25 cellular contexts compared by ENCODE assay signal in the genomic region with DNA sequence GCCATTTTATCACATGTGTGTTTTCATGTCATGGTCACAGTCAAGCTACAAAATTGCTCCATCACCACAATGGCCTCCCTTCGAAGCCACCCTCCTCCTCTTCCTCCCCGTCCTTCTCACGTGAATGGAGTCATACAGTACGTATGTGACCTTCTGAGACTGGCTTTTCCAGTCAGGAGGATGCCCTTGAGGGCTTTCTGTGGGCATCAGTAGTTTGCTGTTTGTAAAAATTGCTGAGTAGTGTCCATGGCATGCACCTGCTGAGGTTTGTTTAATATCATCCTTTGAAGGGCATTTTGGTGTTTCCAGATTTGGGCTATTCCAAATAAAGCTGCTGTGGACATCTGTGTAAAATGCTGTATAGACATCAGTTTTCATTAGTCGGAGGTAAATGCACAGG. TPM values are rescaled to one million over a fixed set of nuclear protein-coding genes. Genes with fewer than 3 reads are reported as not detected.
DNase-seq lines count a peak whose midpoint lies in the region; ATAC-seq, FAIRE-seq and TF ChIP-seq lines count a peak whose summit lies in the region.
"Had no signal": no experiment of that assay in that cellular context is flagged by ENCODE, and none has a peak within 500 bp of the region (broad histone marks: within the 10 kb centered on the region; RNA-seq: fewer than 3 reads in every experiment).

No MANE protein-coding gene starts in this region.

- H4K20me1 ChIP-seq in K562 (replicated peaks; ENCODE audit: control insufficient read depth, insufficient read depth, low read length), result no peaks in the 10 kb centered on the region
- H4K20me1 ChIP-seq: BLaER1 treated with 17β-estradiol and CSF1 and Interleukin-3, amounts not matched to agents 10 nM and 100 nM had no signal

- no peaks in the 10 kb centered on the region for H3K9me1 ChIP-seq in K562 (ENCODE audit: control insufficient read depth, insufficient read depth, low read length)

- in situ Hi-C loops in K562 (cut with MboI), result no loop called here

- ATAC-seq in K562, result no peak
- no peak for ATAC-seq in HG03025 (IDR thresholded peaks at IDR 0.05; ENCODE audit: low FRiP score, unreplicated experiment)
- ATAC-seq: A549, GM12878, HCT116 had no signal

- CTCF ChIA-PET in K562 (lab: Yijun Ruan, JAX; ENCODE audit: low intra/inter-chr PET ratio), result no interaction called here

- H2AFZ ChIP-seq in K562 (ENCODE audit: low read depth, low read length), result no peak overlapping the region
- H2AFZ ChIP-seq: GM23248 had no signal

- no peaks in the 10 kb centered on the region for H3K36me3 ChIP-seq in K562 (ENCODE audit: control insufficient read depth, insufficient read depth, low read length)
- H3K36me3 ChIP-seq: BE2C; BLaER1 treated with 17β-estradiol and CSF1 and Interleukin-3, amounts not matched to agents 10 nM and 100 nM had no signal

- no TSS peak for BruUV-seq in K562 (replicated peaks; lab: Mats Ljungman, UMichigan)

- TF ChIP-seq POLR2A in K562 (conservative IDR thresholded peaks at IDR 0.05), result no peak

- intact Hi-C loops in K562 (cut with micrococcal nuclease), result loop anchor here (10.0 kb wide), 1 partner anchor 228 kb away; no protein-coding TSS in a partner anchor

- POLR2A ChIA-PET in K562 (lab: Yijun Ruan, JAX), result interaction anchor here (0.5 to 1.0 kb wide), 3 partner anchors 15 to 172 kb away, joined by 3 read pairs; no protein-coding TSS in a partner anchor

- no peaks in the 10 kb centered on the region for H3K79me2 ChIP-seq in K562 (ENCODE audit: control insufficient read depth, insufficient read depth, low read length)

- no peaks in the 10 kb centered on the region for H3K9me3 ChIP-seq in K562 (replicated peaks; ENCODE audit: control insufficient read depth, insufficient read depth, low read depth, low read length)
- H3K9me3 ChIP-seq: A549; BE2C; BLaER1 treated with 17β-estradiol and CSF1 and Interleukin-3, amounts not matched to agents 10 nM and 100 nM had no signal

- no peak for TF ChIP-seq EP300 in K562 (IDR thresholded peaks at IDR 0.05; ENCODE audit: low read length)

- H3K9ac ChIP-seq in K562 (ENCODE audit: insufficient read depth in 1 of 2, low read depth in 2 of 2, low read length in 2 of 2), result no peak overlapping the region
- H3K9ac ChIP-seq: BLaER1 treated with 17β-estradiol and CSF1 and Interleukin-3, amounts not matched to agents 10 nM and 100 nM; GM23248 had no signal

- peaks cover 4 to 6% of the 10 kb centered on the region in 2 experiments; a peak in 4 of 5 replicates for H3K4me1 ChIP-seq in K562 (replicated peaks in 1 of 2; ENCODE audit: control insufficient read depth in 2 of 2, insufficient read depth in 2 of 2, low read length in 2 of 2)
- H3K4me1 ChIP-seq: BE2C had no signal

- no peak overlapping the region for H3K4me2 ChIP-seq in K562 (ENCODE audit: insufficient read depth, low read length)
- H3K4me2 ChIP-seq: A549; BLaER1 treated with 17β-estradiol and CSF1 and Interleukin-3, amounts not matched to agents 10 nM and 100 nM had no signal

- DNase-seq in ELR (ENCODE audit: low read depth), result peak; percentile 20
- DNase-seq in M059J (ENCODE audit: low read depth), result peak; percentile 39
- peak; percentile 25 for DNase-seq in RPMI7951 (ENCODE audit: low read depth)
- peak in 1 of 4 experiments; percentile 6 for DNase-seq in K562 (ENCODE audit: extremely low read depth in 1 of 4, low spot score in 3 of 4)
- no peak for DNase-seq in putamen (ENCODE audit: low spot score)
- DNase-seq in CD1c-positive myeloid dendritic cell (ENCODE audit: extremely low spot score), result no peak
- no peak for DNase-seq in activated gamma-delta T cell (lab: John Stamatoyannopoulos, UW)
- DNase-seq: 8988T; ACHN; AML-193; BE2C; Calu3; CD4-positive, alpha-beta memory T cell; COR-L47; DMS53; DMS79 treated with DMSO at 0.1 percent for 48 hours; GDM1; GM23248; H9 had no signal

- no peak for TF ChIP-seq RAD21 in K562 (CRISPR knock-in tag; conservative IDR thresholded peaks at IDR 0.05 in 1 of 2, IDR thresholded peaks at IDR 0.05 in 1 of 2)

- no peak overlapping the region for H3K27ac ChIP-seq in K562 (ENCODE audit: extremely low read depth, low read depth, low read length)
- H3K27ac ChIP-seq: A549; BLaER1 treated with 17β-estradiol and CSF1 and Interleukin-3, amounts not matched to agents 10 nM and 100 nM; GM23248 had no signal

- no peak for TF ChIP-seq CTCF in K562 (IDR thresholded peaks at IDR 0.05 in 2 of 3, conservative IDR thresholded peaks at IDR 0.05 in 1 of 3; ENCODE audit: insufficient read depth in 2 of 3, low read depth in 1 of 3, low read length in 3 of 3)

- WGBS in K562 (ENCODE audit: insufficient coverage, low coverage, missing lambda C conversion rate), result 8% methylated on average over 5 of the region's 5 CpGs

- no peak overlapping the region for H3K4me3 ChIP-seq in K562
- H3K4me3 ChIP-seq: A549; BLaER1 treated with 17β-estradiol and CSF1 and Interleukin-3, amounts not matched to agents 10 nM and 100 nM; GM12878; GM23248 had no signal

- H3K27me3 ChIP-seq in K562 (ENCODE audit: control insufficient read depth in 2 of 2, insufficient read depth in 2 of 2, low read length in 2 of 2), result peaks cover 8% of the 10 kb centered on the region in 2 experiments; a peak in 4 of 5 replicates
- H3K27me3 ChIP-seq: BLaER1 treated with 17β-estradiol and CSF1 and Interleukin-3, amounts not matched to agents 10 nM and 100 nM had no signal

- FAIRE-seq in K562 (lab: Jason Lieb, UNC), result no peak
- FAIRE-seq: A549, GM12878, GM19239 had no signal

TF ChIP-seq in K562, 482 proteins besides CTCF, POLR2A, EP300 and RAD21:
- no peak for TF ChIP-seq ZBTB43 (CRISPR knock-in tag; IDR thresholded peaks at IDR 0.05)
- 0 out of 2 replicates have a peak, but pooled peaks have one; percentile 44 for TF ChIP-seq ZNF316 (IDR thresholded peaks at IDR 0.05)

RNA-seq across cellular contexts. Expression of gene UBE3C, which starts 5.9 kb away (rescaled TPM):
- 47.1 and 72.7 TPM in 2 replicates for total RNA-seq in M059J (2014; rRNA removed; shearing (Covaris generic))
- total RNA-seq in RPMI7951 (2014; rRNA removed; shearing (Covaris generic)), result 73.1 and 78.4 TPM in 2 replicates
- 288 and 606 TPM in 2 replicates for total RNA-seq in K562 (2011; cell fraction: chromatin; rRNA removed; ENCODE audit: low replicate concordance)
- 128 and 147 TPM in 2 replicates for total RNA-seq in K562 (2011; cell fraction: nucleolus; rRNA removed)
- total RNA-seq in K562 (2011; cell fraction: nucleoplasm; rRNA removed), result 296 and 333 TPM in 2 replicates
- total RNA-seq in K562 (2014; rRNA removed) (75.4 and 80.9 TPM in 2 replicates), K562 (2014; rRNA removed; fragmentation: Illumina TruSeq; extraction: Trizol) (91.7 and 99.0 TPM in 2 replicates), K562 (2015; rRNA removed; fragmentation: Illumina TruSeq; extraction: Trizol) (75.4 and 84.7 TPM in 2 replicates), K562 (2021) (76.0 and 76.4 TPM in 2 replicates)
- polyA plus RNA-seq in K562 (2011; rRNA removed) (45.4 and 81.4 TPM in 2 replicates), K562 (2014; fragmentation: Illumina TruSeq; extraction: Trizol) (59.8 and 66.9 TPM in 2 replicates), K562 (2014; fragmentation: Nextera tagmentation; extraction: Ambion mirVana) (10 to 100 TPM in 1 of 2 experiments, 1 to 10 TPM in 1; 9.6 to 15.3 TPM), K562 (2014; rRNA removed) (58.0 and 61.9 TPM in 2 replicates)
- polyA plus RNA-seq in K562 (2011; cell fraction: cytosol; rRNA removed), result 39.7 and 40.3 TPM in 2 replicates
- polyA plus RNA-seq in K562 (2011; cell fraction: nucleus; rRNA removed), result 38.6 and 55.2 TPM in 2 replicates
- 38.5 and 40.4 TPM in 2 replicates for polyA plus RNA-seq in K562 (2012)
- 123 and 152 TPM in 2 replicates for polyA minus RNA-seq in K562 (2011; rRNA and poly(A)+ RNA removed)
- 44.5 and 80.8 TPM in 2 replicates for polyA minus RNA-seq in K562 (2011; cell fraction: cytosol; rRNA and poly(A)+ RNA removed)
- polyA minus RNA-seq in K562 (2011; cell fraction: nucleus; rRNA and poly(A)+ RNA removed), result 96.0 and 102 TPM in 2 replicates

Comparison
In these comparisons a context has a peak if more than half of its experiments do, and no peak if none do; other contexts are left out.
1. DNase-seq: peak in ELR (single experiment), M059J (single experiment) and RPMI7951 (single experiment); none in putamen (single experiment), CD1c-positive myeloid dendritic cell (single experiment) and activated gamma-delta T cell (single experiment).